ENCODE assay signal across 29 cellular contexts in genomic region chr16:15736529-15736928, GRCh38.
"Had no signal": no experiment of that assay in that cellular context is flagged by ENCODE, and none has a peak within 500 bp of the region (broad histone marks: within the 10 kb centered on the region; RNA-seq: fewer than 3 reads in every experiment).

No MANE protein-coding gene starts in this region.

- H3K9me3 Mint-ChIP-seq: activated CD8-positive, alpha-beta T cell treated with anti-CD3 and anti-CD28 coated beads for 36 hours; activated T-helper 17 cell treated with anti-CD3 and anti-CD28 coated beads, Interleukin-2, amount 50 U/mL, for 72 hours; dendritic cell treated with granulocyte-macrophage colony-stimulating factor and Interleukin-4, amounts not matched to agents 40 ng/mL and 50 ng/mL, for 4 days; endodermal cell had no signal

- H3K79me2 ChIP-seq: hepatocyte had no signal

- H3K27ac Mint-ChIP-seq: activated CD8-positive, alpha-beta T cell treated with anti-CD3 and anti-CD28 coated beads for 36 hours; activated T-helper 17 cell treated with anti-CD3 and anti-CD28 coated beads, Interleukin-2, amount 50 U/mL, for 72 hours; brain; dendritic cell treated with granulocyte-macrophage colony-stimulating factor and Interleukin-4, amounts not matched to agents 40 ng/mL and 50 ng/mL, for 4 days; endodermal cell had no signal

- H3K4me2 ChIP-seq: hepatocyte had no signal

- DNase-seq: activated CD4-positive, alpha-beta T cell treated with anti-CD3 and anti-CD28 coated beads for 48 hours; activated CD4-positive, alpha-beta T cell treated with anti-CD3 and anti-CD28 coated beads, Interleukin-2, amount 50 U/mL, for 1 hour; activated CD4-positive, alpha-beta T cell treated with anti-CD3 and anti-CD28 coated beads, Interleukin-2, amount 50 U/mL, for 48 hours; activated CD8-positive, alpha-beta memory T cell treated with anti-CD3 and anti-CD28 coated beads for 24 hours; activated CD8-positive, alpha-beta T cell treated with anti-CD3 and anti-CD28 coated beads for 36 hours; activated effector memory CD4-positive, alpha-beta T cell treated with Interleukin-2 at 50 U/mL for 16 hours; activated gamma-delta T cell treated with Interleukin-2 at 50 U/mL for 16 hours; activated naive CD4-positive, alpha-beta T cell treated with anti-CD3 and anti-CD28 coated beads, Interleukin-2, amount 50 U/mL, for 16 hours; activated naive CD4-positive, alpha-beta T cell treated with Interleukin-2 at 50 U/mL for 16 hours; activated T-cell treated with anti-CD3 and anti-CD28 coated beads, Interleukin-2, amount 50 U/mL, for 4 hours; dorsolateral prefrontal cortex; effector memory CD4-positive, alpha-beta T cell; endodermal cell; foreskin keratinocyte; gastrocnemius medialis; glutamatergic neuron; heart left ventricle; T-helper 2 cell had no signal

- H3K9me3 ChIP-seq: ascending aorta, gastrocnemius medialis had no signal

- H3K27me3 ChIP-seq: ascending aorta, breast epithelium, cardiac muscle cell, dorsolateral prefrontal cortex, foreskin keratinocyte, gastrocnemius medialis, heart left ventricle, hepatocyte had no signal

- H3K4me1 ChIP-seq: ascending aorta, breast epithelium, foreskin keratinocyte, gastrocnemius medialis, heart left ventricle had no signal

- H2AFZ ChIP-seq: hepatocyte had no signal

- H3K36me3 ChIP-seq: breast epithelium, cardiac muscle cell had no signal

- H3K4me1 Mint-ChIP-seq: activated T-helper 17 cell treated with anti-CD3 and anti-CD28 coated beads, Interleukin-2, amount 50 U/mL, for 72 hours; brain; central memory CD8-positive, alpha-beta T cell; endodermal cell had no signal

- H3K27me3 Mint-ChIP-seq: activated CD8-positive, alpha-beta T cell treated with anti-CD3 and anti-CD28 coated beads for 36 hours; activated naive CD8-positive, alpha-beta T cell; activated T-helper 17 cell treated with anti-CD3 and anti-CD28 coated beads, Interleukin-2, amount 50 U/mL, for 72 hours; central memory CD8-positive, alpha-beta T cell; dendritic cell treated with granulocyte-macrophage colony-stimulating factor and Interleukin-4, amounts not matched to agents 40 ng/mL and 50 ng/mL, for 4 days had no signal

- H3K4me3 Mint-ChIP-seq: activated CD8-positive, alpha-beta T cell treated with anti-CD3 and anti-CD28 coated beads for 36 hours; activated naive CD8-positive, alpha-beta T cell; activated T-cell treated with anti-CD3 and anti-CD28 coated beads, Interleukin-2, amount 50 U/mL, for 4 hours; activated T-helper 17 cell treated with anti-CD3 and anti-CD28 coated beads, Interleukin-2, amount 50 U/mL, for 72 hours; brain; central memory CD8-positive, alpha-beta T cell; dendritic cell treated with granulocyte-macrophage colony-stimulating factor and Interleukin-4, amounts not matched to agents 40 ng/mL and 50 ng/mL, for 4 days; endodermal cell had no signal

- H3K27ac ChIP-seq: ascending aorta, breast epithelium, cardiac muscle cell, coronary artery, dorsolateral prefrontal cortex, foreskin keratinocyte, gastrocnemius medialis, heart left ventricle, hepatocyte had no signal

- ATAC-seq: activated CD8-positive, alpha-beta T cell treated with anti-CD3 and anti-CD28 coated beads for 36 hours; activated T-cell treated with anti-CD3 and anti-CD28 coated beads, Interleukin-2, amount 50 U/mL, for 4 hours; activated T-helper 17 cell treated with anti-CD3 and anti-CD28 coated beads, Interleukin-2, amount 50 U/mL, for 72 hours; esophagus mucosa; foreskin keratinocyte; gastrocnemius medialis; heart left ventricle had no signal

- H3K4me3 ChIP-seq: ascending aorta, breast epithelium, cardiac muscle cell, coronary artery, dorsolateral prefrontal cortex, gastrocnemius medialis, heart left ventricle, hepatocyte had no signal
